Comparison of ENCODE assay signal across 10 cellular contexts in genomic region chr14:35337557-35338255, GRCh38. TPM values are rescaled to one million over a fixed set of nuclear protein-coding genes. Genes with fewer than 3 reads are reported as not detected.
A peak's percentile ranks its signal among the peaks of the same experiment; 100 is the strongest.
DNase-seq lines count a peak whose midpoint lies in the region; ATAC-seq, FAIRE-seq and TF ChIP-seq lines count a peak whose summit lies in the region.
"Had no signal": no experiment of that assay in that cellular context is flagged by ENCODE, and none has a peak within 500 bp of the region (broad histone marks: within the 10 kb centered on the region; RNA-seq: fewer than 3 reads in every experiment).

No MANE protein-coding gene starts in this region.

- no peaks in the 10 kb centered on the region for H3K79me2 ChIP-seq in endothelial cell of umbilical vein (ENCODE audit: control insufficient read depth, insufficient read depth, low read length)

- H3K36me3 Mint-ChIP-seq in Calu3 (ENCODE audit: insufficient read depth, unreplicated experiment) (peaks cover 10% of the 10 kb centered on the region), nephron progenitor cell (ENCODE audit: low read depth) (no peaks in the 10 kb centered on the region)

- no peak overlapping the region for H3K4me2 ChIP-seq in endothelial cell of umbilical vein (ENCODE audit: insufficient read depth, low read length)

- H3K4me3 Mint-ChIP-seq in Calu3 (ENCODE audit: low read depth, unreplicated experiment) = no peak overlapping the region
- no peak overlapping the region for H3K4me3 Mint-ChIP-seq in nephron progenitor cell

- no peak for TF ChIP-seq POLR2A in endothelial cell of umbilical vein (IDR thresholded peaks at IDR 0.05; ENCODE audit: low read depth, low read length)
- peak in 1 of 2 donors; percentile 30 for TF ChIP-seq POLR2A in thyroid gland (IDR thresholded peaks at IDR 0.05)

- no peak for DNase-seq in RWPE2 (ENCODE audit: low spot score)
- no peak for DNase-seq in endothelial cell of umbilical vein (ENCODE audit: low read depth, low spot score)
- peak; percentile 66 to 67 for DNase-seq in thyroid gland
- DNase-seq in cerebellar nuclear complex (lab: John Stamatoyannopoulos, UW) = no peak
- no peak for DNase-seq in Calu3
- DNase-seq in nephron progenitor cell = no peak
- DNase-seq: GM23248, NCI-H524, T-helper 1 cell had no signal

- H3K4me3 ChIP-seq in RWPE2 (ENCODE audit: severe bottlenecking) (no peak overlapping the region), endothelial cell of umbilical vein (replicated peaks in 1 of 3; ENCODE audit: insufficient read depth in 1 of 3, low read depth in 1 of 3, low read length in 3 of 3) (no peak overlapping the region), muscle layer of colon (ENCODE audit: low read depth in 1 of 2, low read length in 2 of 2) (no peak overlapping the region), thyroid gland (replicated peaks in 1 of 3) (no peak overlapping the region)
- H3K4me3 ChIP-seq: GM23248 had no signal

- H3K27ac Mint-ChIP-seq in Calu3 (ENCODE audit: unreplicated experiment) = no peak overlapping the region
- no peak overlapping the region for H3K27ac Mint-ChIP-seq in nephron progenitor cell

- FAIRE-seq in endothelial cell of umbilical vein (lab: Jason Lieb, UNC) = no peak

- no peaks in the 10 kb centered on the region for H3K9me3 Mint-ChIP-seq in Calu3 (ENCODE audit: low read depth, unreplicated experiment)
- no peaks in the 10 kb centered on the region for H3K9me3 Mint-ChIP-seq in nephron progenitor cell

- H3K4me1 Mint-ChIP-seq in Calu3 (ENCODE audit: low read depth, unreplicated experiment) = peaks cover 57% of the 10 kb centered on the region
- H3K4me1 Mint-ChIP-seq in nephron progenitor cell = peaks cover 50% of the 10 kb centered on the region

- peak overlapping the region; percentile 89 for H2AFZ ChIP-seq in endothelial cell of umbilical vein (ENCODE audit: low read depth, low read length)
- H2AFZ ChIP-seq: GM23248 had no signal

- no peaks in the 10 kb centered on the region for H4K20me1 ChIP-seq in endothelial cell of umbilical vein (replicated peaks; ENCODE audit: control insufficient read depth, extremely low read depth, insufficient read depth, low read length)

- WGBS in thyroid gland, 2 donors = 57 to 76% methylated on average over 4 to 5 of the region's 6 CpGs

- peaks cover 53% of the 10 kb centered on the region for H3K4me1 ChIP-seq in RWPE2 (ENCODE audit: insufficient read depth, poor library complexity, severe bottlenecking)
- peaks cover 41% of the 10 kb centered on the region for H3K4me1 ChIP-seq in endothelial cell of umbilical vein (ENCODE audit: control insufficient read depth, extremely low read depth, insufficient read depth, low read length)
- peaks cover 61% of the 10 kb centered on the region for H3K4me1 ChIP-seq in muscle layer of colon (ENCODE audit: insufficient read depth, low read length)
- peaks cover 70 to 82% of the 10 kb centered on the region in 2 donors for H3K4me1 ChIP-seq in thyroid gland

- H3K27me3 Mint-ChIP-seq in Calu3 (ENCODE audit: unreplicated experiment) (peaks cover under 1% of the 10 kb centered on the region), nephron progenitor cell (ENCODE audit: low read depth, poor library complexity) (peaks cover 4% of the 10 kb centered on the region)

- CTCF ChIA-PET in endothelial cell of umbilical vein (lab: Charles Lee) = interaction anchor here (1.9 kb wide), 1 partner anchor 68 kb away, joined by 9 read pairs; the partner anchor contains the start of gene NFKBIA
- CTCF ChIA-PET in Calu3 (lab: Charles Lee) = interaction anchor here (1.3 kb wide), 1 partner anchor 11 kb away, joined by 3 read pairs; no protein-coding TSS in a partner anchor

- H3K27ac ChIP-seq in RWPE2 (ENCODE audit: poor library complexity, severe bottlenecking) (peak overlapping the region; percentile 83), endothelial cell of umbilical vein (ENCODE audit: insufficient read depth, low read depth, low read length) (peak overlapping the region; percentile 63), muscle layer of colon (ENCODE audit: low read depth, low read length) (peak overlapping the region; percentile 72), thyroid gland (peak overlapping the region; percentile 90 to 96 (median 93))
- H3K27ac ChIP-seq: GM23248 had no signal

- BruUV-seq in endothelial cell of umbilical vein (replicated peaks; lab: Mats Ljungman, UMichigan) = no TSS peak
- no TSS peak for BruUV-seq in Calu3 (replicated peaks; lab: Mats Ljungman, UMichigan)

- no peaks in the 10 kb centered on the region for H3K9me1 ChIP-seq in endothelial cell of umbilical vein (replicated peaks; ENCODE audit: control insufficient read depth, extremely low read depth, insufficient read depth, low read length)

- intact Hi-C loops in endothelial cell of umbilical vein (cut with micrococcal nuclease) = loop anchor here (2.0 kb wide), 2 partner anchors 25 to 67 kb away; partner anchors contain the start of gene NFKBIA
- intact Hi-C loops in thyroid gland (cut with DNase I) = loop anchor here (5.0 kb wide), 1 partner anchor 65 kb away; the partner anchor contains the start of gene NFKBIA
- intact Hi-C loops in Calu3 (cut with micrococcal nuclease; ENCODE audit: unreplicated experiment) = no loop called here

- ATAC-seq in RWPE2 (ENCODE audit: low read depth) = peak; percentile 3; the same call in 1 of the 3 replicates

- TF ChIP-seq CTCF in RWPE2 (IDR thresholded peaks at IDR 0.05; ENCODE audit: poor library complexity, severe bottlenecking) = no peak
- no peak for TF ChIP-seq CTCF in endothelial cell of umbilical vein (IDR thresholded peaks at IDR 0.05; ENCODE audit: extremely low read depth in 1 of 2, insufficient read depth in 1 of 2, low read depth in 1 of 2, low read length in 2 of 2)
- no peak for TF ChIP-seq CTCF in thyroid gland (IDR thresholded peaks at IDR 0.05)
- TF ChIP-seq CTCF in Calu3 (IDR thresholded peaks at IDR 0.05; ENCODE audit: unreplicated experiment) = no peak
- TF ChIP-seq CTCF in nephron progenitor cell (IDR thresholded peaks at IDR 0.05) = no peak

- H3K27me3 ChIP-seq in RWPE2 (ENCODE audit: insufficient read depth, poor library complexity, severe bottlenecking) (no peaks in the 10 kb centered on the region), endothelial cell of umbilical vein (ENCODE audit: control insufficient read depth in 2 of 2, insufficient read depth in 2 of 2, low read length in 2 of 2) (no peaks in the 10 kb centered on the region), muscle layer of colon (ENCODE audit: control insufficient read depth in 1 of 2, insufficient read depth in 2 of 2, low read length in 2 of 2) (no peaks in the 10 kb centered on the region), thyroid gland (no peaks in the 10 kb centered on the region)

- H3K9ac ChIP-seq in endothelial cell of umbilical vein (replicated peaks; ENCODE audit: extremely low read depth, insufficient read depth, low read length) = no peak overlapping the region
- H3K9ac ChIP-seq in muscle layer of colon (ENCODE audit: low read length) = peak overlapping the region; percentile 44
- H3K9ac ChIP-seq: GM23248 had no signal

- no peaks in the 10 kb centered on the region for H3K36me3 ChIP-seq in RWPE2 (ENCODE audit: low read depth)
- no peaks in the 10 kb centered on the region for H3K36me3 ChIP-seq in endothelial cell of umbilical vein (ENCODE audit: control insufficient read depth in 2 of 2, extremely low read depth in 1 of 2, insufficient read depth in 2 of 2, low read length in 2 of 2)
- H3K36me3 ChIP-seq in muscle layer of colon (ENCODE audit: insufficient read depth, low read length) = no peaks in the 10 kb centered on the region
- H3K36me3 ChIP-seq in thyroid gland = no peaks in the 10 kb centered on the region

- POLR2A ChIA-PET in endothelial cell of umbilical vein (lab: Charles Lee) = no interaction called here

- dilution Hi-C loops in endothelial cell of umbilical vein (cut with MboI; ENCODE audit: extremely low pct_ligation_motif_present, low sequenced_read_pairs) = no loop called here

- H3K9me3 ChIP-seq in RWPE2 (ENCODE audit: severe bottlenecking) (no peaks in the 10 kb centered on the region), endothelial cell of umbilical vein (replicated peaks; ENCODE audit: control insufficient read depth, insufficient read depth, low read length) (no peaks in the 10 kb centered on the region), muscle layer of colon (ENCODE audit: low read length) (no peaks in the 10 kb centered on the region), thyroid gland (no peaks in the 10 kb centered on the region)

TF ChIP-seq in endothelial cell of umbilical vein, 7 proteins besides CTCF, POLR2A, EP300 and RAD21:
- TF ChIP-seq EZH2 (IDR thresholded peaks at IDR 0.05; ENCODE audit: borderline replicate concordance, low read depth, low read length, severe bottlenecking) (no peak), MYC (IDR thresholded peaks at IDR 0.05; ENCODE audit: low read depth, low read length) (no peak), POLR2AphosphoS5 (IDR thresholded peaks at IDR 0.05; ENCODE audit: insufficient read depth, low read depth, low read length) (no peak), FOS (IDR thresholded peaks at IDR 0.05; ENCODE audit: borderline replicate concordance, insufficient read depth, low read length) (no peak), GATA2 (IDR thresholded peaks at IDR 0.05; ENCODE audit: insufficient read depth, insufficient read length, low read depth, low read length) (no peak), JUN (IDR thresholded peaks at IDR 0.05; ENCODE audit: borderline replicate concordance, insufficient read depth, insufficient read length, low read depth) (no peak)
- TF ChIP-seq, protein P1, sequence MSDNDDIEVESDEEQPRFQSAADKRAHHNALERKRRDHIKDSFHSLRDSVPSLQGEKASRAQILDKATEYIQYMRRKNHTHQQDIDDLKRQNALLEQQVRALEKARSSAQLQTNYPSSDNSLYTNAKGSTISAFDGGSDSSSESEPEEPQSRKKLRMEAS (IDR thresholded peaks at IDR 0.05; ENCODE audit: insufficient read depth, insufficient read length) = no peak

RNA-seq across cellular contexts. Expression of gene PSMA6, which starts 45.5 kb away (rescaled TPM):
- total RNA-seq in endothelial cell of umbilical vein = 195 and 197 TPM in 2 replicates
- polyA plus RNA-seq in endothelial cell of umbilical vein = 130 and 170 TPM in 2 replicates
- polyA plus RNA-seq in endothelial cell of umbilical vein (2011; cell fraction: cytosol; rRNA removed) = 210 and 228 TPM in 2 replicates
- polyA plus RNA-seq in endothelial cell of umbilical vein (2011; cell fraction: nucleus; rRNA removed) = 112 and 131 TPM in 2 replicates
- polyA plus RNA-seq in endothelial cell of umbilical vein (2012) = 191 and 291 TPM in 2 replicates
- polyA minus RNA-seq in endothelial cell of umbilical vein = 77.7 and 97.9 TPM in 2 replicates
- polyA minus RNA-seq in endothelial cell of umbilical vein (2011; cell fraction: cytosol; rRNA and poly(A)+ RNA removed) = 109 TPM
- 38.7 and 40.8 TPM in 2 replicates for polyA minus RNA-seq in endothelial cell of umbilical vein (2011; cell fraction: nucleus; rRNA and poly(A)+ RNA removed)
- total RNA-seq in thyroid gland = 100 to 1,000 TPM; 107 to 157 (median 120) TPM
- total RNA-seq in Calu3 (2022) = 297 and 341 TPM in 2 replicates

Comparison
In these comparisons a context has a peak if more than half of its experiments do, and no peak if none do; other contexts are left out.
1. DNase-seq: peak in thyroid gland (2 of 2); none in RWPE2 (single experiment), endothelial cell of umbilical vein (single experiment), cerebellar nuclear complex (0 of 2), Calu3 (single experiment) and nephron progenitor cell (single experiment).
2. Peak in every context shown above with its lines, with median percentiles within 50 percentile points of each other: H3K27ac ChIP-seq.